In the genomic region with DNA sequence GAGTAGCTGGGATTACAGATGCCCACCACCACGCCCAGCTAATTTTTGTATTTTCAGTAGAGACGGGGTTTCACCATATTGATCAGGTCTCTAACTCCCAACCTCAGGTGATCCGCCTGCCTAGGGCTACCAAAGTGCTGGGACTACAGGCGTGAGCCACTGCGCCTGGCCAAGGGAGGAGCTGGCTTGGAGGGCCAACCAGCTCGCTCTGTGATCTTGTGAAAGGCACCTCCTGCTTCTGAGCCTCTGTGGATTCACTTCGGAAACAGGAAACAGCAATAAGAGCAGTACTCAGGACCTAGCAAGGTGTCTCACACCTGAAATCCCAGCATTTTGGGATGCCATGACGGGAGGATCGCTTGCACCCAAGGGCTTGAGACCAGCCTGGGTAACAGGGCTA, we compare ENCODE assay signal across 15 cellular contexts. TPM values are rescaled to one million over a fixed set of nuclear protein-coding genes. Genes with fewer than 3 reads are reported as not detected.
DNase-seq lines count a peak whose midpoint lies in the region; ATAC-seq and TF ChIP-seq lines count a peak whose summit lies in the region.
"Had no signal": no experiment of that assay in that cellular context is flagged by ENCODE, and none has a peak within 500 bp of the region (broad histone marks: within the 10 kb centered on the region; RNA-seq: fewer than 3 reads in every experiment).

No MANE protein-coding gene starts in this region.

- WGBS in H9 (ENCODE audit: extremely low coverage, insufficient read length, low lambda C conversion rate) = no CpG with 5 or more reads among the region's 9 CpGs

- no peaks in the 10 kb centered on the region for H3K27me3 Mint-ChIP-seq in activated naive CD4-positive, alpha-beta T cell treated with anti-CD3 and anti-CD28 coated beads, Interleukin-2, amount 10 ng/mL, durations not matched to agents 7 days and 5 days
- no peaks in the 10 kb centered on the region for H3K27me3 Mint-ChIP-seq in H9 (ENCODE audit: low read depth)
- H3K27me3 Mint-ChIP-seq in dendritic cell treated with granulocyte-macrophage colony-stimulating factor and Interleukin-4, amounts not matched to agents 40 ng/mL and 50 ng/mL, for 4 days = no peaks in the 10 kb centered on the region
- no peaks in the 10 kb centered on the region for H3K27me3 Mint-ChIP-seq in neural crest cell (ENCODE audit: low read depth)
- H3K27me3 Mint-ChIP-seq: B cell; CD4-positive, alpha-beta memory T cell had no signal

- H2BK20ac ChIP-seq in H9 (ENCODE audit: low read depth, low read length, poor library complexity, severe bottlenecking) = no peak overlapping the region

- H3K23me2 ChIP-seq in H9 (ENCODE audit: insufficient read length, low read depth, low read length, poor library complexity, severe bottlenecking) = peaks cover 12% of the 10 kb centered on the region

- no peak overlapping the region for H4K91ac ChIP-seq in H9 (ENCODE audit: insufficient read length, low read depth, low read length)

- H3K4me2 ChIP-seq in H9 (ENCODE audit: insufficient read depth, insufficient read length, low read length) = no peak overlapping the region

- no peak overlapping the region for H4K8ac ChIP-seq in H9 (replicated peaks; ENCODE audit: insufficient read length, low read depth, low read length)

- H3K4ac ChIP-seq in H9 (ENCODE audit: low read depth, low read length) = no peak overlapping the region

- no peak for ATAC-seq in GM18517 (IDR thresholded peaks at IDR 0.05; ENCODE audit: unreplicated experiment)

- no peak overlapping the region for H2BK5ac ChIP-seq in H9 (ENCODE audit: insufficient read length, low read length)

- TF ChIP-seq CTCF in H9 (conservative IDR thresholded peaks at IDR 0.05) = no peak
- TF ChIP-seq CTCF in neural crest cell (conservative IDR thresholded peaks at IDR 0.05) = no peak

- H3K27ac Mint-ChIP-seq in activated naive CD4-positive, alpha-beta T cell treated with anti-CD3 and anti-CD28 coated beads, Interleukin-2, amount 10 ng/mL, durations not matched to agents 7 days and 5 days = peak overlapping the region; percentile 52
- H3K27ac Mint-ChIP-seq in H9 (peak overlapping the region in 2 of 3 experiments; percentile 15 to 93; a peak in 1 of 7 replicates), neural crest cell (ENCODE audit: unreplicated experiment) (peak overlapping the region; percentile 71)
- H3K27ac Mint-ChIP-seq in dendritic cell treated with granulocyte-macrophage colony-stimulating factor and Interleukin-4, amounts not matched to agents 40 ng/mL and 50 ng/mL, for 4 days = peak overlapping the region; percentile 17

- H3K14ac ChIP-seq in H9 (ENCODE audit: insufficient read depth, low read length) = no peak overlapping the region

- intact Hi-C loops in dendritic cell treated with granulocyte-macrophage colony-stimulating factor and Interleukin-4, amounts not matched to agents 40 ng/mL and 50 ng/mL, for 4 days (cut with micrococcal nuclease) = loop anchor here (5.0 kb wide), 2 partner anchors 37 to 63 kb away; partner anchors contain the start of gene REX1BD

- H3K56ac ChIP-seq in H9 (ENCODE audit: insufficient read length, low read depth, low read length) = no peak overlapping the region

- H3K79me1 ChIP-seq in H9 (ENCODE audit: insufficient read depth, low read depth, low read length, poor library complexity, severe bottlenecking) = peaks cover 1% of the 10 kb centered on the region

- CTCF ChIA-PET in activated naive CD4-positive, alpha-beta T cell treated with anti-CD3 and anti-CD28 coated beads, Interleukin-2, amount 10 ng/mL, durations not matched to agents 7 days and 5 days (lab: Charles Lee) = interaction anchor here (1.3 to 2.2 kb wide), 2 partner anchors 63 to 64 kb away, joined by 3 to 7 read pairs; partner anchors contain the start of gene REX1BD

- no peak overlapping the region for H3K4me3 Mint-ChIP-seq in activated naive CD4-positive, alpha-beta T cell treated with anti-CD3 and anti-CD28 coated beads, Interleukin-2, amount 10 ng/mL, durations not matched to agents 7 days and 5 days
- H3K4me3 Mint-ChIP-seq in H9 (peak overlapping the region in 1 of 2 experiments; percentile 46; a peak in 2 of 5 replicates), neural crest cell (no peak overlapping the region)
- H3K4me3 Mint-ChIP-seq in dendritic cell treated with granulocyte-macrophage colony-stimulating factor and Interleukin-4, amounts not matched to agents 40 ng/mL and 50 ng/mL, for 4 days = no peak overlapping the region
- H3K4me3 Mint-ChIP-seq: B cell had no signal

- no peak overlapping the region for H2AFZ ChIP-seq in H9 (ENCODE audit: low read length)

- no peak overlapping the region for H2BK12ac ChIP-seq in H9 (ENCODE audit: insufficient read length, low read depth, low read length)

- H3K18ac ChIP-seq in H9 (ENCODE audit: insufficient read length, low read depth, low read length) = no peak overlapping the region

- H3K36me3 Mint-ChIP-seq in activated naive CD4-positive, alpha-beta T cell treated with anti-CD3 and anti-CD28 coated beads, Interleukin-2, amount 10 ng/mL, durations not matched to agents 7 days and 5 days = peaks cover 6% of the 10 kb centered on the region
- H3K36me3 Mint-ChIP-seq in H9 (ENCODE audit: insufficient read depth in 1 of 3, low read depth in 3 of 3) (no peaks in the 10 kb centered on the region), neural crest cell (ENCODE audit: low read depth) (no peaks in the 10 kb centered on the region)
- H3K36me3 Mint-ChIP-seq in dendritic cell treated with granulocyte-macrophage colony-stimulating factor and Interleukin-4, amounts not matched to agents 40 ng/mL and 50 ng/mL, for 4 days (ENCODE audit: low read depth) = peaks cover 32% of the 10 kb centered on the region

- no peaks in the 10 kb centered on the region for H3K9me3 Mint-ChIP-seq in activated naive CD4-positive, alpha-beta T cell treated with anti-CD3 and anti-CD28 coated beads, Interleukin-2, amount 10 ng/mL, durations not matched to agents 7 days and 5 days
- H3K9me3 Mint-ChIP-seq in H9 (no peaks in the 10 kb centered on the region), neural crest cell (no peaks in the 10 kb centered on the region)
- H3K9me3 Mint-ChIP-seq in dendritic cell treated with granulocyte-macrophage colony-stimulating factor and Interleukin-4, amounts not matched to agents 40 ng/mL and 50 ng/mL, for 4 days = no peaks in the 10 kb centered on the region

- H3K23ac ChIP-seq in H9 (ENCODE audit: insufficient read length, low read depth, low read length) = no peak overlapping the region

- H4K20me1 ChIP-seq in H9 (ENCODE audit: control insufficient read depth, insufficient read depth, insufficient read length) = no peaks in the 10 kb centered on the region

- no peak overlapping the region for H2BK15ac ChIP-seq in H9 (ENCODE audit: low read depth, low read length)

- H3K9ac ChIP-seq in H9 (ENCODE audit: extremely low read depth, insufficient read length, low read length) = no peak overlapping the region

- no peak for DNase-seq in activated naive CD4-positive, alpha-beta T cell treated with anti-CD3 and anti-CD28 coated beads, Interleukin-2, amount 10 ng/mL, durations not matched to agents 7 days and 5 days
- no peak for DNase-seq in activated naive CD4-positive, alpha-beta T cell treated with Interleukin-2 at 50 U/mL for 16 hours
- DNase-seq in H9 = peak; percentile 89
- no peak for DNase-seq in neural crest cell (ENCODE audit: low read depth, low spot score)
- DNase-seq in NCI-H1105 treated with DMSO at 0.1 percent for 48 hours (lab: John Stamatoyannopoulos, UW) = no peak
- DNase-seq in cerebellum (ENCODE audit: low spot score) = no peak
- DNase-seq: CD4-positive, alpha-beta memory T cell; Kasumi-1; NCI-H187 treated with DMSO at 0.1 percent for 48 hours; NCI-H446; NCI-H774; Right ventricle myocardium superior had no signal

- no peak overlapping the region for H2AK5ac ChIP-seq in H9 (ENCODE audit: insufficient read length, low read length)

- H3K27ac ChIP-seq in H9 (ENCODE audit: insufficient read length, low read depth, low read length) = no peak overlapping the region

- peaks cover 26% of the 10 kb centered on the region for H3K4me1 Mint-ChIP-seq in activated naive CD4-positive, alpha-beta T cell treated with anti-CD3 and anti-CD28 coated beads, Interleukin-2, amount 10 ng/mL, durations not matched to agents 7 days and 5 days
- peaks cover 13% of the 10 kb centered on the region in 2 experiments for H3K4me1 Mint-ChIP-seq in H9
- H3K4me1 Mint-ChIP-seq in dendritic cell treated with granulocyte-macrophage colony-stimulating factor and Interleukin-4, amounts not matched to agents 40 ng/mL and 50 ng/mL, for 4 days (ENCODE audit: low read depth) = peaks cover 24% of the 10 kb centered on the region
- peaks cover 21% of the 10 kb centered on the region for H3K4me1 Mint-ChIP-seq in neural crest cell

- peaks cover 3% of the 10 kb centered on the region; the same call in 1 of the 2 replicates for H3K4me1 ChIP-seq in H9 (ENCODE audit: insufficient read depth, low read length)

- no peak overlapping the region for H2BK120ac ChIP-seq in H9 (ENCODE audit: low read depth, low read length, poor library complexity, severe bottlenecking)

- no peaks in the 10 kb centered on the region for H3K9me3 ChIP-seq in H9 (ENCODE audit: control insufficient read depth, low read depth, low read length)

- H3T11ph ChIP-seq in H9 (ENCODE audit: low read length) = no peak overlapping the region

- no peaks in the 10 kb centered on the region for H3K27me3 ChIP-seq in H9 (ENCODE audit: insufficient read depth, low read length)

- H3K79me2 ChIP-seq in H9 (ENCODE audit: insufficient read depth, low read length) = peaks cover 6% of the 10 kb centered on the region; the same call in 1 of the 2 replicates

- H4K5ac ChIP-seq in H9 (ENCODE audit: insufficient read length, low read depth, low read length) = no peak overlapping the region

RNA-seq across cellular contexts. Expression of gene ELL, which starts 2.0 kb away (rescaled TPM):
- total RNA-seq in H9 (2021) (15.5 and 17.0 TPM in 2 replicates), neural crest cell (11.1 and 14.2 TPM in 2 replicates), cerebellum (7.2 TPM)

RNA-seq across cellular contexts. Expression of gene FKBP8, which starts 19.5 kb away (rescaled TPM):
- total RNA-seq in H9 (2021) (308 and 310 TPM in 2 replicates), neural crest cell (173 and 175 TPM in 2 replicates), cerebellum (81.4 TPM)

RNA-seq across cellular contexts. Expression of gene KXD1, which starts 33.8 kb away (rescaled TPM):
- 138 and 143 TPM in 2 replicates for total RNA-seq in H9 (2021)
- 88.5 and 91.7 TPM in 2 replicates for total RNA-seq in neural crest cell
- 23.6 TPM for total RNA-seq in cerebellum

RNA-seq across cellular contexts. Expression of gene UBA52, which starts 47.8 kb away (rescaled TPM):
- total RNA-seq in H9 (2021) (1,265 and 1,276 TPM in 2 replicates), neural crest cell (1,081 and 1,137 TPM in 2 replicates), cerebellum (435 TPM)

Comparison
In these comparisons a context has a peak if more than half of its experiments do, and no peak if none do; other contexts are left out.
1. H3K27ac Mint-ChIP-seq: peak in every context shown above with its lines; median percentile 71 in neural crest cell; 54 in H9; 52 in activated naive CD4-positive, alpha-beta T cell treated with anti-CD3 and anti-CD28 coated beads, Interleukin-2, amount 10 ng/mL, durations not matched to agents 7 days and 5 days; 17 in dendritic cell treated with granulocyte-macrophage colony-stimulating factor and Interleukin-4, amounts not matched to agents 40 ng/mL and 50 ng/mL, for 4 days.